Comparison of ENCODE assay signal across 8 cellular contexts in genomic region chr4:56505269-56506109, GRCh38. TPM values are rescaled to one million over a fixed set of nuclear protein-coding genes. Genes with fewer than 3 reads are reported as not detected.
A peak's percentile ranks its signal among the peaks of the same experiment; 100 is the strongest.
DNase-seq lines count a peak whose midpoint lies in the region; ATAC-seq and TF ChIP-seq lines count a peak whose summit lies in the region.

Gene ARL9, plus strand, starts transcription at chr4:56505791. Its CDS starts 72 bp downstream, at chr4:56505863.

- intact Hi-C loops in body of pancreas (cut with DNase I), result no loop called here

- WGBS in body of pancreas, 2 donors, result 4 to 5% methylated on average over 37 to 55 of the region's 55 CpGs

- H3K36me3 ChIP-seq in body of pancreas (replicated peaks in 1 of 2; ENCODE audit: insufficient read depth in 1 of 2, low read depth in 2 of 2) (peaks cover 5% of the 10 kb centered on the region in 2 donors), skeletal muscle tissue (ENCODE audit: control insufficient read depth in 3 of 3, insufficient read depth in 3 of 3, low read length in 3 of 3) (peaks cover 6 to 12% (median 11%) of the 10 kb centered on the region in 3 donors)

- peak within 1 kb of the TSS; percentile 14 to 71 (median 68) for H3K9ac ChIP-seq in skeletal muscle tissue (ENCODE audit: low read depth in 1 of 3, low read length in 3 of 3)

- DNase-seq in T-helper 22 cell (ENCODE audit: low read depth) (peak; percentile 32), body of pancreas (peak; percentile 38 to 57 (median 49)), SHP77 treated with DMSO at 0.1 percent for 48 hours (lab: John Stamatoyannopoulos, UW) (no peak), KBM-7 (no peak)

- peak within 1 kb of the TSS; percentile 35 for H3K4me3 ChIP-seq in GM12875 (ENCODE audit: low read depth, low read length)
- H3K4me3 ChIP-seq in body of pancreas, result peak within 1 kb of the TSS in 1 of 2 donors; percentile 13
- peak within 1 kb of the TSS; percentile 57 for H3K4me3 ChIP-seq in iPS-18c (ENCODE audit: insufficient read depth, low read depth, low read length)
- H3K4me3 ChIP-seq in skeletal muscle tissue (ENCODE audit: low read length in 3 of 3), result peak within 1 kb of the TSS; percentile 70 to 81 (median 75)

- in situ Hi-C loops in KBM-7 (cut with MboI; ENCODE audit: low pct_unique_long_range_greater_than_20kb, low sequenced_read_pairs), result no loop called here

- H3K9me3 ChIP-seq in body of pancreas, result no peaks in the 10 kb centered on the region
- no peaks in the 10 kb centered on the region for H3K9me3 ChIP-seq in iPS-18c (ENCODE audit: control insufficient read depth, insufficient read depth, low read length)
- H3K9me3 ChIP-seq in skeletal muscle tissue (ENCODE audit: control insufficient read depth in 3 of 3, low read length in 3 of 3), result no peaks in the 10 kb centered on the region

- ATAC-seq in HG03097 (IDR thresholded peaks at IDR 0.05; ENCODE audit: low FRiP score, unreplicated experiment) (peak; percentile 70), body of pancreas (peak; percentile 84)

- H3K4me1 ChIP-seq in body of pancreas (peaks cover 19% of the 10 kb centered on the region), skeletal muscle tissue (ENCODE audit: control insufficient read depth in 3 of 3, insufficient read depth in 3 of 3, low read length in 3 of 3) (peaks cover 7 to 15% (median 10%) of the 10 kb centered on the region in 3 donors)

- peak in 1 of 3 donors; percentile 12 for TF ChIP-seq POLR2A in body of pancreas (IDR thresholded peaks at IDR 0.05)

- H3K27me3 ChIP-seq in body of pancreas (no peaks in the 10 kb centered on the region), skeletal muscle tissue (ENCODE audit: control insufficient read depth in 3 of 3, insufficient read depth in 3 of 3, low read length in 3 of 3) (peaks cover 0 to 13% (median 6%) of the 10 kb centered on the region in 3 donors)

- TF ChIP-seq CTCF in GM12875 (IDR thresholded peaks at IDR 0.05; ENCODE audit: borderline replicate concordance, insufficient read depth, low read depth, low read length), result no peak
- TF ChIP-seq CTCF in body of pancreas (IDR thresholded peaks at IDR 0.05), result no peak

- H3K27ac ChIP-seq in body of pancreas (peak within 1 kb of the TSS in 2 of 4 donors; percentile 23 to 39), skeletal muscle tissue (ENCODE audit: low read depth, low read length) (no peak within 1 kb of the TSS)

RNA-seq across cellular contexts. Expression of gene ARL9, which starts in this region (rescaled TPM):
- total RNA-seq in body of pancreas (not detected), skeletal muscle tissue (not detected)

Comparison
In these comparisons a context has a peak if more than half of its experiments do, and no peak if none do; other contexts are left out.
1. Peak in DNase-seq and ATAC-seq in body of pancreas; RNA of the gene not detected or under 1 TPM.